Comparison of ENCODE assay signal across 8 cellular contexts in the genomic region with DNA sequence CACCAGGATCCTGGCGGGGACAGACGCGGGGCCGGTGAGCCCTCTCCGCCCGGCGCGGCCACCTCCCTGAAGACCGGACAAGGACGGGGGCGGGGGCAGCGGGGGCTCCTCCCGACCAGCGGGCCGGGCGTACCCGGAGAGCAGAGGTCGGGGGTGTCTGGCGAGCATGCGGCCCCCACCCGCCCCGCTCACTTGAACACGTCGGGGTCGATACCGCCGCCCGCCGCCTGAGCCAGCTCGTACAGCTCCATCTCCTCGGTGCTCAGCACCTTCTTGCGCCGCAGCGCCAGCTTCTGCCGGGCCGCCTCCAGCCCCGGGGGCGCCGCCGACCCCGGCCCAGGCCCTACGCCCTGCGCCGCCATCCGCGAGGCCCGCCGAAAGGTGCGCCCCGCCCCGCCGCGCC. TPM values are rescaled to one million over a fixed set of nuclear protein-coding genes. Genes with fewer than 3 reads are reported as not detected.
DNase-seq lines count a peak whose midpoint lies in the region; ATAC-seq and TF ChIP-seq lines count a peak whose summit lies in the region.
"Not testable (repeated sequence)": the region's sequence is repeated elsewhere in the genome, so short reads cannot be mapped to it uniquely, and the experiment has no call there.

A gene with protein sequence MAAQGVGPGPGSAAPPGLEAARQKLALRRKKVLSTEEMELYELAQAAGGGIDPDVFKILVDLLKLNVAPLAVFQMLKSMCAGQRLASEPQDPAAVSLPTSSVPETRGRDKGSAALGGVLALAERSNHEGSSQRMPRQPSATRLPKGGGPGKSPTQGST (minus strand): TSS at position 383 of the 403 bp plus-strand sequence. CDS start 21 bp downstream, at position 362.

- not testable (repeated sequence) for TF ChIP-seq POLR2A in heart left ventricle (IDR thresholded peaks at IDR 0.05)

- H3K4me3 ChIP-seq in mammary epithelial cell (replicated peaks in 1 of 3; ENCODE audit: insufficient read depth in 1 of 3, low read depth in 2 of 3, low read length in 3 of 3) (peak within 1 kb of the TSS; percentile 64 to 95 (median 78)), heart left ventricle (peak within 1 kb of the TSS; percentile 65 to 97 (median 84))

- H3K9me3 ChIP-seq in mammary epithelial cell (replicated peaks; ENCODE audit: insufficient read depth, low read length); heart left ventricle: not testable (repeated sequence)

- not testable (repeated sequence) for H4K20me1 ChIP-seq in mammary epithelial cell (ENCODE audit: insufficient read depth, low read length)

- intact Hi-C loops in T-helper 1 cell treated with Interleukin-12 subunit alpha and Interleukin-12 subunit beta and Interleukin-4 antibody, amounts not matched to agents 30 ng/mL and 1 ng/mL, for 36 hours (cut with micrococcal nuclease): loop anchor here (1.0 to 5.0 kb wide), 13 partner anchors 12 to 1310 kb away; partner anchors contain the start of genes CCDC74A, GPR148, IMP4 and MZT2B
- intact Hi-C loops in mammary epithelial cell (cut with micrococcal nuclease) (loop anchor here (1.0 to 10.0 kb wide), 4 partner anchors 35 to 340 kb away; partner anchors contain the start of gene CCDC74A), heart left ventricle (cut with DNase I) (loop anchor here in 4 of 10 donors (5.0 to 10.0 kb wide), 4 partner anchors 77 to 337 kb away; no protein-coding TSS in a partner anchor)

- peaks cover 20 to 27% of the 10 kb centered on the region in 2 donors for H3K4me1 Mint-ChIP-seq in natural killer cell treated with Interleukin-12 subunit alpha and Interleukin-12 subunit beta and Interleukin-15 and Interleukin-18, amount 100 ng/mL, for 72 hours (ENCODE audit: low read depth in 2 of 2)

- H2AFZ ChIP-seq in mammary epithelial cell (ENCODE audit: low read depth, low read length): peak within 1 kb of the TSS; percentile 90

- H3K4me3 Mint-ChIP-seq in natural killer cell treated with Interleukin-12 subunit alpha and Interleukin-12 subunit beta and Interleukin-15 and Interleukin-18, amount 100 ng/mL, for 72 hours: peak within 1 kb of the TSS; percentile 99

- peak in 1 of 2 donors; percentile 14 for TF ChIP-seq CTCF in mammary epithelial cell (conservative IDR thresholded peaks at IDR 0.05 in 1 of 2, IDR thresholded peaks at IDR 0.05 in 1 of 2; ENCODE audit: extremely low read depth in 1 of 2, insufficient read depth in 1 of 2, low read depth in 1 of 2, low read length in 2 of 2)
- not testable (repeated sequence) for TF ChIP-seq CTCF in heart left ventricle (IDR thresholded peaks at IDR 0.05)

- in situ Hi-C loops in mammary epithelial cell (cut with MboI; ENCODE audit: low sequenced_read_pairs in 2 of 2): not testable (repeated sequence)

- H3K36me3 ChIP-seq in mammary epithelial cell (ENCODE audit: insufficient read depth, low read length); heart left ventricle: not testable (repeated sequence)

- H3K4me2 ChIP-seq in mammary epithelial cell (ENCODE audit: insufficient read depth, low read depth, low read length): peak within 1 kb of the TSS; percentile 92

- not testable (repeated sequence) for H3K36me3 Mint-ChIP-seq in natural killer cell treated with Interleukin-12 subunit alpha and Interleukin-12 subunit beta and Interleukin-15 and Interleukin-18, amount 100 ng/mL, for 72 hours

- ATAC-seq in GM21619 (IDR thresholded peaks at IDR 0.05; ENCODE audit: unreplicated experiment): peak; percentile 4
- peak; percentile 16 for ATAC-seq in HG03439 (IDR thresholded peaks at IDR 0.05; ENCODE audit: unreplicated experiment)
- ATAC-seq in heart left ventricle: peak in 2 of 4 donors; percentile 2 to 4
- peak; percentile 2 to 31 for ATAC-seq in natural killer cell treated with Interleukin-12 subunit alpha and Interleukin-12 subunit beta and Interleukin-15 and Interleukin-18, amount 100 ng/mL, for 72 hours

- dilution Hi-C loops in mammary epithelial cell (cut with HindIII; ENCODE audit: low sequenced_read_pairs): not testable (repeated sequence)

- not testable (repeated sequence) for BruUV-seq in mammary epithelial cell (replicated peaks; lab: Mats Ljungman, UMichigan)

- peak within 1 kb of the TSS; percentile 96 to 98 for H3K27ac Mint-ChIP-seq in natural killer cell treated with Interleukin-12 subunit alpha and Interleukin-12 subunit beta and Interleukin-15 and Interleukin-18, amount 100 ng/mL, for 72 hours

- H3K27me3 ChIP-seq in mammary epithelial cell (ENCODE audit: insufficient read depth, low read length); heart left ventricle: not testable (repeated sequence)

- H3K27me3 Mint-ChIP-seq in natural killer cell treated with Interleukin-12 subunit alpha and Interleukin-12 subunit beta and Interleukin-15 and Interleukin-18, amount 100 ng/mL, for 72 hours: not testable (repeated sequence)

- H3K4me1 ChIP-seq in mammary epithelial cell (ENCODE audit: insufficient read depth, low read length): not testable (repeated sequence)
- peaks cover 2 to 60% (median 22%) of the 10 kb centered on the region in 12 donors for H3K4me1 ChIP-seq in heart left ventricle

- CTCF ChIA-PET in mammary epithelial cell (lab: Charles Lee; ENCODE audit: low non-redundant PET): not testable (repeated sequence)

- no CpG with 5 or more reads among the region's 53 CpGs for WGBS in mammary epithelial cell (ENCODE audit: low coverage, missing lambda C conversion rate)
- WGBS in heart left ventricle, 4 donors: 0 to 1% (median 0%) methylated on average over 25 to 53 of the region's 53 CpGs; no CpG with 5 or more reads in 1 of the 4 donors

- DNase-seq in GM03348 (ENCODE audit: low spot score) (peak; percentile 49), mammary epithelial cell (peak; percentile 3), heart left ventricle (peak in 1 of 5 donors; percentile 32)
- not testable (repeated sequence) for DNase-seq in natural killer cell treated with Interleukin-12 subunit alpha and Interleukin-12 subunit beta and Interleukin-15 and Interleukin-18, amount 100 ng/mL, for 72 hours (ENCODE audit: low spot score)

- H3K79me2 ChIP-seq in mammary epithelial cell (ENCODE audit: insufficient read depth, low read length): peaks cover 85% of the 10 kb centered on the region

- H3K27ac ChIP-seq in mammary epithelial cell (ENCODE audit: insufficient read depth, low read depth, low read length) (peak within 1 kb of the TSS; percentile 89), heart left ventricle (peak within 1 kb of the TSS; percentile 82 to 96 (median 88)), temporal lobe (ENCODE audit: low read depth, low read length) (peak within 1 kb of the TSS; percentile 82)

- peak within 1 kb of the TSS; percentile 92 for H3K9ac ChIP-seq in mammary epithelial cell (ENCODE audit: insufficient read depth, low read length)

- H3K9me3 Mint-ChIP-seq in natural killer cell treated with Interleukin-12 subunit alpha and Interleukin-12 subunit beta and Interleukin-15 and Interleukin-18, amount 100 ng/mL, for 72 hours: not testable (repeated sequence)

RNA-seq across cellular contexts. Expression of the gene that starts here (rescaled TPM):
- 107 and 110 TPM in 2 replicates for total RNA-seq in T-helper 1 cell treated with Interleukin-12 subunit alpha and Interleukin-12 subunit beta and Interleukin-4 antibody, amounts not matched to agents 30 ng/mL and 1 ng/mL, for 36 hours
- total RNA-seq in mammary epithelial cell (100 to 1,000 TPM; 131 to 197 TPM), heart left ventricle (100 to 1,000 TPM; 112 to 438 (median 192) TPM), temporal lobe (37.9 TPM)
- polyA plus RNA-seq in mammary epithelial cell (102 TPM), heart left ventricle (100 to 1,000 TPM; 263 to 345 TPM)
- 8.4 TPM for polyA minus RNA-seq in mammary epithelial cell
- total RNA-seq in natural killer cell treated with Interleukin-12 subunit alpha and Interleukin-12 subunit beta and Interleukin-15 and Interleukin-18, amount 100 ng/mL, for 72 hours: 10 to 100 TPM; 60.5 to 96.1 TPM
